In the genomic region with DNA sequence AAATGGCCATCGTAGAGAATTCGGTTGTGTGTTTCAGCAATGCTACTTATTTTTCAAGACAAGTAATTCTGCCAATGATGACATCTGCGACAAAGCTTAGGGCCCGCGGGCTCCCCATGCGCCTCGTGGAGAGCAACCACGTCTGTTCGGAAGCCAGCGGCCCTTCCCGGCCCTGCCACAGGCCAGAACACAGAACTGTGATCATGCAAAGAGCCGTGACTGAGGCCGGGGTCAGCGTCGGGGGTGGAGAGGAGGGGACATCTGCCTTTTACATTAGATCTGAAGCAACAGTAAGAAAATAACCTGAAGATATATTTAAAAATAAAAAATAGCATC, we compare ENCODE assay signal across 19 cellular contexts.
"Had no signal": no experiment of that assay in that cellular context is flagged by ENCODE, and none has a peak within 500 bp of the region (broad histone marks: within the 10 kb centered on the region; RNA-seq: fewer than 3 reads in every experiment).

No MANE protein-coding gene starts in this region.

- H3K4me1 Mint-ChIP-seq: naive B cell; stimulated activated naive B cell treated with anti-CD40 and anti-IgM and Interleukin-4, amounts not matched to agents 10 μg/mL and 1 μg/mL and 100 μg/mL, for 72 hours had no signal

- H3K4me1 ChIP-seq: esophagus squamous epithelium, testis, tibial nerve had no signal

- H3K27ac ChIP-seq: esophagus squamous epithelium, pancreas, skin epidermis, testis, tibial nerve had no signal

- H3K4me3 Mint-ChIP-seq: dendritic cell treated with granulocyte-macrophage colony-stimulating factor and Interleukin-4, amounts not matched to agents 40 ng/mL and 50 ng/mL, for 4 days; naive B cell; nephron; stimulated activated naive B cell treated with anti-CD40 and anti-IgM and Interleukin-4, amounts not matched to agents 10 μg/mL and 1 μg/mL and 100 μg/mL, for 72 hours; stimulated activated naive CD8-positive, alpha-beta T cell treated with anti-CD3 and anti-CD28 coated beads, Interleukin-15, amount 100 ng/mL, for 72 hours had no signal

- H3K36me3 ChIP-seq: esophagus squamous epithelium, tibial nerve had no signal

- DNase-seq: esophagus squamous epithelium; foreskin fibroblast; kidney glomerular epithelial cell; mesenchymal stem cell; midbrain; naive B cell; occipital lobe; pancreas; stimulated activated CD4-positive, alpha-beta T cell treated with anti-CD3 and anti-CD28 coated beads, Interleukin-2, amount 100 ng/mL, for 24 hours; stimulated activated CD4-positive, alpha-beta T cell treated with anti-CD3 and anti-CD28 coated beads, Interleukin-4, amount 100 ng/mL, for 4 hours; stimulated activated naive B cell treated with anti-CD40 and anti-IgM and Interleukin-4, amounts not matched to agents 10 μg/mL and 1 μg/mL and 100 μg/mL, for 72 hours; stimulated activated naive CD8-positive, alpha-beta T cell treated with anti-CD3 and anti-CD28 coated beads, Interleukin-15, amount 100 ng/mL, for 72 hours; testis had no signal

- H3K9me3 Mint-ChIP-seq: dendritic cell treated with granulocyte-macrophage colony-stimulating factor and Interleukin-4, amounts not matched to agents 40 ng/mL and 50 ng/mL, for 4 days; naive B cell; nephron; stimulated activated naive B cell treated with anti-CD40 and anti-IgM and Interleukin-4, amounts not matched to agents 10 μg/mL and 1 μg/mL and 100 μg/mL, for 72 hours; stimulated activated naive CD8-positive, alpha-beta T cell treated with anti-CD3 and anti-CD28 coated beads, Interleukin-15, amount 100 ng/mL, for 72 hours had no signal

- H3K27me3 Mint-ChIP-seq: progenitor cell of endocrine pancreas had no signal

- H3K9me3 ChIP-seq: esophagus squamous epithelium, pancreas, testis, tibial nerve had no signal

- H3K4me3 ChIP-seq: esophagus squamous epithelium, lung, pancreas, skin epidermis, testis, tibial nerve had no signal

- H3K36me3 Mint-ChIP-seq: naive B cell; stimulated activated naive B cell treated with anti-CD40 and anti-IgM and Interleukin-4, amounts not matched to agents 10 μg/mL and 1 μg/mL and 100 μg/mL, for 72 hours had no signal

- H3K27ac Mint-ChIP-seq: dendritic cell treated with granulocyte-macrophage colony-stimulating factor and Interleukin-4, amounts not matched to agents 40 ng/mL and 50 ng/mL, for 4 days; stimulated activated naive B cell treated with anti-CD40 and anti-IgM and Interleukin-4, amounts not matched to agents 10 μg/mL and 1 μg/mL and 100 μg/mL, for 72 hours; stimulated activated naive CD8-positive, alpha-beta T cell treated with anti-CD3 and anti-CD28 coated beads, Interleukin-15, amount 100 ng/mL, for 72 hours had no signal

- H3K27me3 ChIP-seq: pancreas, testis, tibial nerve had no signal

- ATAC-seq: pancreas; stimulated activated naive B cell treated with anti-CD40 and anti-IgM and Interleukin-4, amounts not matched to agents 10 μg/mL and 1 μg/mL and 100 μg/mL, for 72 hours; stimulated activated naive CD8-positive, alpha-beta T cell treated with anti-CD3 and anti-CD28 coated beads, Interleukin-15, amount 100 ng/mL, for 72 hours had no signal
